ENCODE assay signal across 16 cellular contexts in the genomic region with DNA sequence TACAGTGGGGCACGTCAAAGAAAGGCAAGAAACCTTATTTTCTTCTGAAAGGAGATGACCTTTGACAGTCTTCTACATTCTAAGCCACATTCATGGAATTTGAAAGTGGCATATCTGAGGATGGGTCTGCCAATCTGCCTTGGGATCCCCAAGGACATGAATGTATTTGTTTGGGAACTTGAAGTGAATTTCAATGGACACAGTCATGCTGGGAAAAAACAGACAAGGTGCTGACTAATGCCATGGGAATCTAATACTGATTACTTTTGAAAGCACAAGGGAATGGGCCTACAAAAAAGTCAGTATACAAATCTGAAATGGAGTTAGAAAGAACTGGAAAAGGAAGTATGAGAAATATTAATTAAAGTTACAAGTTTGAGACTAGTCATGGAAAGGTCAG.
DNase-seq lines count a peak whose midpoint lies in the region; ATAC-seq and TF ChIP-seq lines count a peak whose summit lies in the region.
"Had no signal": no experiment of that assay in that cellular context is flagged by ENCODE, and none has a peak within 500 bp of the region (broad histone marks: within the 10 kb centered on the region; RNA-seq: fewer than 3 reads in every experiment).

No MANE protein-coding gene starts in this region.

- no peaks in the 10 kb centered on the region for H3K9me3 ChIP-seq in RWPE2 (ENCODE audit: severe bottlenecking)
- H3K9me3 ChIP-seq: pancreas had no signal

- H3K36me3 Mint-ChIP-seq in activated CD8-positive, alpha-beta memory T cell treated with anti-CD3 and anti-CD28 coated beads, Interleukin-2, amount 10 ng/mL, durations not matched to agents 7 days and 5 days, result no peaks in the 10 kb centered on the region
- H3K36me3 Mint-ChIP-seq: CD8-positive, alpha-beta memory T cell had no signal

- peaks cover 5% of the 10 kb centered on the region for H3K4me1 ChIP-seq in RWPE2 (ENCODE audit: insufficient read depth, poor library complexity, severe bottlenecking)
- H3K4me1 ChIP-seq: esophagus squamous epithelium, pancreas had no signal

- H3K4me3 Mint-ChIP-seq in activated CD8-positive, alpha-beta memory T cell treated with anti-CD3 and anti-CD28 coated beads, Interleukin-2, amount 10 ng/mL, durations not matched to agents 7 days and 5 days, result no peak overlapping the region
- H3K4me3 Mint-ChIP-seq: activated CD4-positive, alpha-beta T cell treated with anti-CD3 and anti-CD28 coated beads for 36 hours; activated T-helper 1 cell treated with anti-CD3 and anti-CD28 coated beads, Interleukin-12 subunit alpha, Interleukin-12 subunit beta, Interleukin-2, Interleukin-4 antibody, amounts not matched to agents 30 ng/mL and 10 ng/mL and 1 ng/mL, durations not matched to agents 14 hours and 24 hours and 36 hours; CD8-positive, alpha-beta memory T cell; stimulated activated naive CD8-positive, alpha-beta T cell treated with anti-CD3 and anti-CD28 coated beads, Interleukin-15, amount 100 ng/mL, for 72 hours had no signal

- peak overlapping the region; percentile 48 for H3K27ac ChIP-seq in RWPE2 (ENCODE audit: poor library complexity, severe bottlenecking)
- H3K27ac ChIP-seq: esophagus squamous epithelium, pancreas had no signal

- no peak for TF ChIP-seq CTCF in RWPE2 (IDR thresholded peaks at IDR 0.05; ENCODE audit: poor library complexity, severe bottlenecking)

- H3K27ac Mint-ChIP-seq in activated CD8-positive, alpha-beta memory T cell treated with anti-CD3 and anti-CD28 coated beads, Interleukin-2, amount 10 ng/mL, durations not matched to agents 7 days and 5 days, result no peak overlapping the region
- H3K27ac Mint-ChIP-seq: activated CD4-positive, alpha-beta T cell treated with anti-CD3 and anti-CD28 coated beads for 36 hours; activated T-helper 1 cell treated with anti-CD3 and anti-CD28 coated beads, Interleukin-12 subunit alpha, Interleukin-12 subunit beta, Interleukin-2, Interleukin-4 antibody, amounts not matched to agents 30 ng/mL and 10 ng/mL and 1 ng/mL, durations not matched to agents 14 hours and 24 hours and 36 hours; CD8-positive, alpha-beta memory T cell; stimulated activated naive CD8-positive, alpha-beta T cell treated with anti-CD3 and anti-CD28 coated beads, Interleukin-15, amount 100 ng/mL, for 72 hours had no signal

- H3K36me3 ChIP-seq in RWPE2 (ENCODE audit: low read depth), result no peaks in the 10 kb centered on the region
- H3K36me3 ChIP-seq: esophagus squamous epithelium, pancreas had no signal

- CTCF ChIA-PET in activated CD8-positive, alpha-beta memory T cell treated with anti-CD3 and anti-CD28 coated beads, Interleukin-2, amount 10 ng/mL, durations not matched to agents 7 days and 5 days (lab: Charles Lee), result no interaction called here

- H3K4me1 Mint-ChIP-seq in activated CD8-positive, alpha-beta memory T cell treated with anti-CD3 and anti-CD28 coated beads, Interleukin-2, amount 10 ng/mL, durations not matched to agents 7 days and 5 days, result no peaks in the 10 kb centered on the region
- H3K4me1 Mint-ChIP-seq: activated CD4-positive, alpha-beta T cell treated with anti-CD3 and anti-CD28 coated beads for 36 hours; CD8-positive, alpha-beta memory T cell; stimulated activated naive CD8-positive, alpha-beta T cell treated with anti-CD3 and anti-CD28 coated beads, Interleukin-15, amount 100 ng/mL, for 72 hours had no signal

- H3K27me3 ChIP-seq in RWPE2 (ENCODE audit: insufficient read depth, poor library complexity, severe bottlenecking), result no peaks in the 10 kb centered on the region
- H3K27me3 ChIP-seq: esophagus squamous epithelium had no signal

- H3K27me3 Mint-ChIP-seq in activated CD8-positive, alpha-beta memory T cell treated with anti-CD3 and anti-CD28 coated beads, Interleukin-2, amount 10 ng/mL, durations not matched to agents 7 days and 5 days, result no peaks in the 10 kb centered on the region
- H3K27me3 Mint-ChIP-seq: stimulated activated naive CD8-positive, alpha-beta T cell treated with anti-CD3 and anti-CD28 coated beads, Interleukin-15, amount 100 ng/mL, for 72 hours had no signal

- H3K4me3 ChIP-seq in RWPE2 (ENCODE audit: severe bottlenecking), result no peak overlapping the region
- H3K4me3 ChIP-seq: esophagus squamous epithelium, pancreas had no signal

- peak; percentile 85 for ATAC-seq in RWPE2 (ENCODE audit: low read depth)
- ATAC-seq in GM21360 (IDR thresholded peaks at IDR 0.05; ENCODE audit: unreplicated experiment), result no peak
- no peak for ATAC-seq in activated CD8-positive, alpha-beta memory T cell treated with anti-CD3 and anti-CD28 coated beads, Interleukin-2, amount 10 ng/mL, durations not matched to agents 7 days and 5 days
- ATAC-seq: activated CD4-positive, alpha-beta T cell treated with anti-CD3 and anti-CD28 coated beads for 36 hours; stimulated activated naive CD8-positive, alpha-beta T cell treated with anti-CD3 and anti-CD28 coated beads, Interleukin-15, amount 100 ng/mL, for 72 hours had no signal

- no peaks in the 10 kb centered on the region for H3K9me3 Mint-ChIP-seq in activated CD8-positive, alpha-beta memory T cell treated with anti-CD3 and anti-CD28 coated beads, Interleukin-2, amount 10 ng/mL, durations not matched to agents 7 days and 5 days (ENCODE audit: low read depth)
- H3K9me3 Mint-ChIP-seq: activated T-helper 1 cell treated with anti-CD3 and anti-CD28 coated beads, Interleukin-12 subunit alpha, Interleukin-12 subunit beta, Interleukin-2, Interleukin-4 antibody, amounts not matched to agents 30 ng/mL and 10 ng/mL and 1 ng/mL, durations not matched to agents 14 hours and 24 hours and 36 hours had no signal

- DNase-seq in Daoy (ENCODE audit: low read depth) (peak; percentile 69), RWPE2 (ENCODE audit: low spot score) (no peak), fibroblast of peridontal ligament (ENCODE audit: extremely low read depth) (peak; percentile 93), renal cortical epithelial cell (ENCODE audit: low read depth) (peak; percentile 89), NCI-H2196 treated with DMSO at 0.1 percent for 48 hours (lab: John Stamatoyannopoulos, UW; ENCODE audit: unreplicated experiment) (no peak)
- DNase-seq in activated CD8-positive, alpha-beta memory T cell treated with anti-CD3 and anti-CD28 coated beads, Interleukin-2, amount 10 ng/mL, durations not matched to agents 7 days and 5 days, result no peak
- no peak for DNase-seq in activated CD4-positive, CD25-positive, alpha-beta regulatory T cell (lab: John Stamatoyannopoulos, UW)
- DNase-seq: activated CD4-positive, alpha-beta T cell treated with anti-CD3 and anti-CD28 coated beads for 36 hours; caudate nucleus; CD8-positive, alpha-beta memory T cell; esophagus squamous epithelium; NCI-H1436 treated with DMSO at 0.1 percent for 48 hours; pancreas; stimulated activated naive CD8-positive, alpha-beta T cell treated with anti-CD3 and anti-CD28 coated beads, Interleukin-15, amount 100 ng/mL, for 72 hours had no signal

Comparison
In these comparisons a context has a peak if more than half of its experiments do, and no peak if none do; other contexts are left out.
1. DNase-seq: peak in Daoy (single experiment), fibroblast of peridontal ligament (single experiment) and renal cortical epithelial cell (single experiment); none in RWPE2 (single experiment), NCI-H2196 treated with DMSO at 0.1 percent for 48 hours (single experiment), activated CD8-positive, alpha-beta memory T cell treated with anti-CD3 and anti-CD28 coated beads, Interleukin-2, amount 10 ng/mL, durations not matched to agents 7 days and 5 days (single experiment) and activated CD4-positive, CD25-positive, alpha-beta regulatory T cell (0 of 4).